In the genomic region with DNA sequence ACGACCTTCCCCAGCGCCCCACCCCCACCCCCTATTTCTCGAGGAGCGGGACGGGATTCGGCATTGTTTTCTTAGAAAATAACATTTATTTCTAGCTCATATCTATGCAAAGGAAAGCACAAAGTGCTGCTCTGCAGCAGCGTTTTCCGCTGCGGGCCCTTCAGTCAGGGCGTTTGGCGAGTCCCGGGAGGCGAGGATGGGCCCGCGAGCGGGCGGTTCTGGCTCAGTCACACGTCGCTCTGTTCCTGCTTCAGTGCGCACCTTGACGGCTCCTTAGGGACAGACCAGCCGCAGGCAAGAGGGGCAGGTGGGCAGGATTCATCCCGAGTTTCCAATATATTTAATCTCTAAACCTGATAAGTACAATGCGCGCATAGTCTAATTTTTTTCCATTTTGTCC, we compare ENCODE assay signal across 22 cellular contexts. TPM values are rescaled to one million over a fixed set of nuclear protein-coding genes. Genes with fewer than 3 reads are reported as not detected.
A peak's percentile ranks its signal among the peaks of the same experiment; 100 is the strongest.
DNase-seq lines count a peak whose midpoint lies in the region; ATAC-seq, FAIRE-seq and TF ChIP-seq lines count a peak whose summit lies in the region.
"Had no signal": no experiment of that assay in that cellular context is flagged by ENCODE, and none has a peak within 500 bp of the region (broad histone marks: within the 10 kb centered on the region; RNA-seq: fewer than 3 reads in every experiment).

No MANE protein-coding gene starts in this region.

- TF ChIP-seq RAD21 in H1 (IDR thresholded peaks at IDR 0.05 in 1 of 2, conservative IDR thresholded peaks at IDR 0.05 in 1 of 2; ENCODE audit: low read depth in 2 of 2, low read length in 2 of 2) (no peak), neural cell (conservative IDR thresholded peaks at IDR 0.05) (no peak)

- peaks cover 20% of the 10 kb centered on the region for H3K4me1 ChIP-seq in GM23338 (ENCODE audit: insufficient read depth)
- H3K4me1 ChIP-seq in H1 (replicated peaks in 1 of 4; ENCODE audit: control insufficient read depth in 3 of 4, insufficient read depth in 4 of 4, low read length in 3 of 4), result peaks cover 2 to 30% (median 18%) of the 10 kb centered on the region in 4 experiments; a peak in 6 of 7 replicates
- peaks cover 12 to 73% (median 49%) of the 10 kb centered on the region in 6 donors for H3K4me1 ChIP-seq in spleen
- H3K4me1 ChIP-seq: A549, parathyroid adenoma had no signal

- H3K27ac ChIP-seq in GM23338 (ENCODE audit: low read depth) (no peak overlapping the region), H1 (ENCODE audit: low read depth, low read length) (no peak overlapping the region), neural cell (ENCODE audit: low read length) (no peak overlapping the region), spleen (no peak overlapping the region)
- H3K27ac ChIP-seq: A549, parathyroid adenoma had no signal

- peaks cover 9% of the 10 kb centered on the region for H3K23me2 ChIP-seq in H1 (ENCODE audit: low read depth, low read length)

- no peak for TF ChIP-seq EP300 in H1 (IDR thresholded peaks at IDR 0.05; ENCODE audit: borderline replicate concordance in 1 of 2, low read depth in 2 of 2, low read length in 2 of 2)
- TF ChIP-seq EP300 in neural cell (conservative IDR thresholded peaks at IDR 0.05; ENCODE audit: poor library complexity, severe bottlenecking), result no peak

- H2AFZ ChIP-seq in GM23338 (peak overlapping the region; percentile 23; the same call in 1 of the 2 replicates), H1 (ENCODE audit: low read length) (no peak overlapping the region), neural cell (ENCODE audit: low read depth, low read length) (no peak overlapping the region)
- H2AFZ ChIP-seq: parathyroid adenoma had no signal

- no peak overlapping the region for H2BK120ac ChIP-seq in H1 (replicated peaks; ENCODE audit: low read depth, low read length)

- H4K20me1 ChIP-seq in GM23338 (replicated peaks; ENCODE audit: insufficient read depth) (peaks cover 21% of the 10 kb centered on the region), H1 (replicated peaks in 1 of 2; ENCODE audit: control insufficient read depth in 1 of 2, insufficient read depth in 2 of 2, low read length in 2 of 2) (peaks cover 11 to 32% of the 10 kb centered on the region in 2 experiments), neural cell (ENCODE audit: insufficient read depth) (no peaks in the 10 kb centered on the region)

- H3K4me1 Mint-ChIP-seq in T-helper 2 cell treated with Interferon-gamma antibody and Interleukin-4, amounts not matched to agents 5 μg/mL and 100 μg/mL, for 36 hours (ENCODE audit: low read depth), result peaks cover 12% of the 10 kb centered on the region
- H3K4me1 Mint-ChIP-seq in GM23338, result peaks cover 37% of the 10 kb centered on the region

- H3K4me3 ChIP-seq in GM23338 (peak overlapping the region; percentile 52), H1 (ENCODE audit: extremely low read depth in 1 of 4, insufficient read depth in 2 of 4, low read depth in 3 of 4, low read length in 4 of 4) (peak overlapping the region in 2 of 4 experiments; percentile 45 to 58; a peak in 3 of 8 replicates), neural cell (ENCODE audit: low read length) (no peak overlapping the region), spleen (no peak overlapping the region)

- intact Hi-C loops in spleen (cut with DNase I; ENCODE audit: low total_unique reads), result no loop called here

- no peak overlapping the region for H3K56ac ChIP-seq in H1 (replicated peaks; ENCODE audit: insufficient read length, low read depth, low read length)

- H2BK5ac ChIP-seq in H1 (ENCODE audit: low read depth, low read length), result no peak overlapping the region

- H3K18ac ChIP-seq in H1 (ENCODE audit: extremely low read depth, low read length), result no peak overlapping the region; the same call in 1 of the 2 replicates

- no peak for DNase-seq in T-helper 2 cell treated with Interferon-gamma antibody and Interleukin-4, amounts not matched to agents 5 μg/mL and 100 μg/mL, for 36 hours (ENCODE audit: low spot score)
- DNase-seq in T-helper 2 cell, result no peak
- DNase-seq in GM23338 (ENCODE audit: low spot score), result peak; percentile 40
- DNase-seq in H1 (ENCODE audit: low read depth in 1 of 2, low spot score in 2 of 2), result peak in 1 of 2 experiments; percentile 50
- DNase-seq in spleen, result no peak
- no peak for DNase-seq in NCI-H1436 (lab: John Stamatoyannopoulos, UW)
- DNase-seq: DMS79; small intestine; stimulated activated naive CD4-positive, alpha-beta T cell; T-helper 17 cell had no signal

- H2BK15ac ChIP-seq in H1 (ENCODE audit: low read length), result no peak overlapping the region

- H3K9ac ChIP-seq in H1 (replicated peaks in 1 of 4; ENCODE audit: extremely low read depth in 1 of 4, low read depth in 3 of 4, low read length in 3 of 4) (no peak overlapping the region), neural cell (ENCODE audit: low read length) (no peak overlapping the region)
- H3K9ac ChIP-seq: parathyroid adenoma had no signal

- H3K27me3 ChIP-seq in GM23338 (ENCODE audit: insufficient read depth), result peaks cover 100% of the 10 kb centered on the region
- H3K27me3 ChIP-seq in H1 (replicated peaks in 1 of 4; ENCODE audit: control insufficient read depth in 3 of 4, extremely low read depth in 1 of 4, insufficient read depth in 3 of 4, low read length in 3 of 4), result peaks cover 95 to 100% (median 96%) of the 10 kb centered on the region in 4 experiments
- peaks cover 94% of the 10 kb centered on the region for H3K27me3 ChIP-seq in neural cell (ENCODE audit: insufficient read depth, low read depth, low read length)
- peaks cover 14 to 99% (median 84%) of the 10 kb centered on the region in 7 donors for H3K27me3 ChIP-seq in spleen (replicated peaks in 1 of 7)

- no peaks in the 10 kb centered on the region for H3K36me3 ChIP-seq in GM23338 (ENCODE audit: insufficient read depth)
- peaks cover 0 to 13% (median 0%) of the 10 kb centered on the region in 4 experiments; a peak in 1 of 8 replicates for H3K36me3 ChIP-seq in H1 (ENCODE audit: control insufficient read depth in 2 of 4, insufficient read depth in 4 of 4, low read length in 3 of 4)
- H3K36me3 ChIP-seq in neural cell (ENCODE audit: insufficient read depth, low read length), result no peaks in the 10 kb centered on the region
- H3K36me3 ChIP-seq in spleen, result no peaks in the 10 kb centered on the region

- no peaks in the 10 kb centered on the region for H3K79me1 ChIP-seq in H1 (ENCODE audit: low read depth, low read length)

- H3K9me2 ChIP-seq in GM23338 (ENCODE audit: insufficient read depth) (no peaks in the 10 kb centered on the region), neural cell (ENCODE audit: insufficient read depth, low read length) (no peaks in the 10 kb centered on the region)

- no peaks in the 10 kb centered on the region for H3K9me3 Mint-ChIP-seq in T-helper 2 cell treated with Interferon-gamma antibody and Interleukin-4, amounts not matched to agents 5 μg/mL and 100 μg/mL, for 36 hours
- peaks cover 12% of the 10 kb centered on the region for H3K9me3 Mint-ChIP-seq in GM23338

- H3K14ac ChIP-seq in H1 (ENCODE audit: insufficient read length), result no peak overlapping the region

- peak overlapping the region; percentile 78 for H3K27ac Mint-ChIP-seq in T-helper 2 cell treated with Interferon-gamma antibody and Interleukin-4, amounts not matched to agents 5 μg/mL and 100 μg/mL, for 36 hours
- no peak overlapping the region for H3K27ac Mint-ChIP-seq in GM23338
- H3K27ac Mint-ChIP-seq: CD14-positive monocyte, T-helper 17 cell had no signal

- H2BK20ac ChIP-seq in H1 (ENCODE audit: low read length), result no peak overlapping the region

- H3K36me3 Mint-ChIP-seq in T-helper 2 cell treated with Interferon-gamma antibody and Interleukin-4, amounts not matched to agents 5 μg/mL and 100 μg/mL, for 36 hours (ENCODE audit: low read depth), result peaks cover 9% of the 10 kb centered on the region
- H3K36me3 Mint-ChIP-seq in GM23338 (ENCODE audit: low read depth), result peaks cover 4% of the 10 kb centered on the region; the same call in 1 of the 3 replicates

- no peak overlapping the region for H3K4ac ChIP-seq in H1 (replicated peaks; ENCODE audit: insufficient read length, low read depth, low read length)

- CTCF ChIA-PET in H1 (lab: Charles Lee; ENCODE audit: partially characterized antibody), result interaction anchor here (0.9 to 3.3 kb wide), 4 partner anchors 8 to 197 kb away, joined by 3 to 13 read pairs (median 6); no protein-coding TSS in a partner anchor

- WGBS in H1 (ENCODE audit: extremely low coverage in 1 of 2, insufficient coverage in 1 of 2, insufficient read length in 1 of 2, insufficient replicate concordance in 2 of 2, low coverage in 1 of 2, low lambda C conversion rate in 2 of 2, missing lambda C conversion rate in 1 of 2), 2 experiments, result 8% methylated on average over 25 of the region's 25 CpGs; no CpG with 5 or more reads in 1 of the 2 experiments
- WGBS in spleen, 5 donors, result 7 to 13% (median 10%) methylated on average over 25 of the region's 25 CpGs

- H3K23ac ChIP-seq in H1 (ENCODE audit: insufficient read length), result no peak overlapping the region

- POLR2A ChIA-PET in H1 (lab: Charles Lee; ENCODE audit: partially characterized antibody), result no interaction called here

- H2AK5ac ChIP-seq in H1 (ENCODE audit: low read depth, low read length), result no peak overlapping the region

- H3K4me3 Mint-ChIP-seq in T-helper 2 cell treated with Interferon-gamma antibody and Interleukin-4, amounts not matched to agents 5 μg/mL and 100 μg/mL, for 36 hours, result no peak overlapping the region
- H3K4me3 Mint-ChIP-seq in GM23338, result peak overlapping the region; percentile 77

- H4K91ac ChIP-seq in H1 (replicated peaks; ENCODE audit: insufficient read length, low read length), result no peak overlapping the region

- ATAC-seq in GM23338 (no peak), GM21528 (IDR thresholded peaks at IDR 0.05; ENCODE audit: low FRiP score, unreplicated experiment) (no peak)
- ATAC-seq: activated CD4-positive, CD25-positive, alpha-beta regulatory T cell treated with anti-CD3 and anti-CD28 coated beads, Interleukin-2, amount 50 U/mL, for 24 hours; Right ventricle myocardium inferior; T-helper 17 cell had no signal

- H3K4me2 ChIP-seq in GM23338 (peak overlapping the region; percentile 79), H1 (ENCODE audit: insufficient read depth in 1 of 2, low read depth in 2 of 2, low read length in 2 of 2) (peak overlapping the region; percentile 56 to 70), neural cell (ENCODE audit: low read length) (no peak overlapping the region)

- peaks cover 77% of the 10 kb centered on the region for H3K27me3 Mint-ChIP-seq in T-helper 2 cell treated with Interferon-gamma antibody and Interleukin-4, amounts not matched to agents 5 μg/mL and 100 μg/mL, for 36 hours (ENCODE audit: low read depth)
- peaks cover 96% of the 10 kb centered on the region for H3K27me3 Mint-ChIP-seq in GM23338 (ENCODE audit: insufficient read depth, low read depth, poor library complexity)

- H4K8ac ChIP-seq in H1 (ENCODE audit: extremely low read depth, insufficient read depth, low read length), result no peak overlapping the region

- TF ChIP-seq POLR2A in H1 (IDR thresholded peaks at IDR 0.05; ENCODE audit: control extremely low read depth in 1 of 2, low read depth in 2 of 2, low read length in 2 of 2) (no peak), spleen (IDR thresholded peaks at IDR 0.05) (no peak)

- H3F3A ChIP-seq in GM23338 (replicated peaks; ENCODE audit: low read depth) (0 out of 2 replicates have a peak, but pooled peaks cover 9% of the 10 kb centered on the region), neural cell (ENCODE audit: insufficient read depth, low read length, poor library complexity, severe bottlenecking) (no peaks in the 10 kb centered on the region)

- peaks cover 0 to 3% of the 10 kb centered on the region in 2 experiments; a peak in 1 of 4 replicates for H3K9me3 ChIP-seq in H1 (ENCODE audit: insufficient read depth in 2 of 2, low read depth in 1 of 2, low read length in 1 of 2)
- peaks cover 7% of the 10 kb centered on the region for H3K9me3 ChIP-seq in neural cell (ENCODE audit: low read length)
- H3K9me3 ChIP-seq in spleen, result peaks cover 0 to 12% (median 9%) of the 10 kb centered on the region in 8 donors
- H3K9me3 ChIP-seq: A549 had no signal

- H2BK12ac ChIP-seq in H1 (ENCODE audit: low read depth, low read length), result no peak overlapping the region

- no peak overlapping the region for H4K5ac ChIP-seq in H1 (ENCODE audit: insufficient read length, low read depth, low read length)

- TF ChIP-seq CTCF in GM23338 (conservative IDR thresholded peaks at IDR 0.05; ENCODE audit: low read depth in 2 of 2), result no peak
- no peak for TF ChIP-seq CTCF in H1 (IDR thresholded peaks at IDR 0.05; ENCODE audit: control extremely low read depth in 1 of 3, insufficient read depth in 1 of 3, low read depth in 1 of 3, low read length in 3 of 3)
- no peak for TF ChIP-seq CTCF in neural cell (IDR thresholded peaks at IDR 0.05; ENCODE audit: poor library complexity, severe bottlenecking)
- no peak for TF ChIP-seq CTCF in spleen (IDR thresholded peaks at IDR 0.05 in 8 of 11, conservative IDR thresholded peaks at IDR 0.05 in 3 of 11)

- H3K79me2 ChIP-seq in GM23338 (replicated peaks; ENCODE audit: insufficient read depth) (no peaks in the 10 kb centered on the region), H1 (ENCODE audit: control insufficient read depth in 1 of 2, insufficient read depth in 2 of 2, low read length in 2 of 2) (no peaks in the 10 kb centered on the region), neural cell (replicated peaks; ENCODE audit: insufficient read depth, low read length) (no peaks in the 10 kb centered on the region)
- H3K79me2 ChIP-seq: parathyroid adenoma had no signal

- FAIRE-seq in H1 (lab: Jason Lieb, UNC), result no peak
- FAIRE-seq: A549, colon, GM18507, islet of Langerhans, small intestine had no signal

RNA-seq across cellular contexts. Expression of gene DMRTA2, which starts 5.8 kb away (rescaled TPM):
- 0.07 TPM in 1 of 2 replicates, not detected in the other for total RNA-seq in GM23338 (2014; rRNA removed; shearing (Covaris generic))
- polyA plus RNA-seq in GM23338 (2016; fragmentation: Nextera tagmentation; extraction: Ambion mirVana), result not detected in 2 replicates
- not detected in 2 replicates for total RNA-seq in H1 (2021; fragmentation: NEBNext Ultra II Directional; extraction: Animal tissue kit (Norgen Biotek cat#: 25700))
- 0.03 TPM in 1 of 2 replicates, not detected in the other for polyA plus RNA-seq in H1 (2011; rRNA removed)
- polyA plus RNA-seq in H1 (2011; cell fraction: cytosol; rRNA removed), result 0.03 TPM
- polyA plus RNA-seq in H1 (2011; cell fraction: nucleus; rRNA removed), result not detected
- polyA plus RNA-seq in H1 (2012, experiment 1 of 2), result 0.05 TPM in 1 of 4 replicates, not detected in the others
- polyA plus RNA-seq in H1 (2012, experiment 2 of 2), result not detected
- polyA plus RNA-seq in H1 (2013, experiment 1 of 2), result 0.02 TPM
- 0.02 TPM for polyA plus RNA-seq in H1 (2013, experiment 2 of 2)
- polyA minus RNA-seq in H1 (2011; rRNA and poly(A)+ RNA removed), result not detected in 2 replicates
- not detected for polyA minus RNA-seq in H1 (2011; cell fraction: cytosol; rRNA and poly(A)+ RNA removed)
- not detected for polyA minus RNA-seq in H1 (2011; cell fraction: nucleus; rRNA and poly(A)+ RNA removed)
- 0.22 and 0.36 TPM in 2 replicates for polyA plus RNA-seq in neural cell
- polyA minus RNA-seq in neural cell, result 0.35 TPM in 1 of 2 replicates, not detected in the other
- under 1 TPM in 1 of 7 donors, not detected in 6; 0.14 TPM for total RNA-seq in spleen
- polyA plus RNA-seq in spleen, result under 1 TPM; 0.03 to 0.15 (median 0.04) TPM
- total RNA-seq: HT-29, Right ventricle myocardium inferior, T-helper 17 cell, urinary bladder had no signal
- polyA plus RNA-seq: CD14-positive monocyte, urinary bladder had no signal
